In genomic region chr3:61853912-61854311, GRCh38 we compare ENCODE assay signal across 15 cellular contexts.
"Had no signal": no experiment of that assay in that cellular context is flagged by ENCODE, and none has a peak within 500 bp of the region (broad histone marks: within the 10 kb centered on the region; RNA-seq: fewer than 3 reads in every experiment).

No MANE protein-coding gene starts in this region.

- H3K4me3 ChIP-seq: coronary artery, ovary, uterus had no signal

- H3K36me3 ChIP-seq: ovary, uterus had no signal

- DNase-seq: activated CD8-positive, alpha-beta memory T cell treated with anti-CD3 and anti-CD28 coated beads, Interleukin-2, amount 10 ng/mL, durations not matched to agents 7 days and 5 days; activated gamma-delta T cell treated with Interleukin-2 at 50 U/mL for 16 hours; activated naive CD8-positive, alpha-beta T cell treated with anti-CD3 and anti-CD28 coated beads for 36 hours; activated T-cell treated with anti-CD3 and anti-CD28 coated beads, Interleukin-2, amount 50 U/mL, for 4 hours; anterior cingulate cortex; caudate nucleus; effector CD4-positive, alpha-beta T cell; glutamatergic neuron; immature natural killer cell; left cardiac atrium; ovary; stimulated activated CD4-positive, alpha-beta T cell treated with anti-CD3 and anti-CD28 coated beads, Interleukin-4, amount 100 ng/mL, for 24 hours; uterus had no signal

- H3K27me3 ChIP-seq: ovary, uterus had no signal

- ATAC-seq: activated CD8-positive, alpha-beta memory T cell treated with anti-CD3 and anti-CD28 coated beads, Interleukin-2, amount 10 ng/mL, durations not matched to agents 7 days and 5 days; activated T-cell treated with anti-CD3 and anti-CD28 coated beads, Interleukin-2, amount 50 U/mL, for 4 hours; natural killer cell treated with Interleukin-12 subunit alpha and Interleukin-12 subunit beta and Interleukin-15 and Interleukin-18, amount 100 ng/mL, for 72 hours had no signal

- H3K9me3 ChIP-seq: ovary, uterus had no signal

- H3K27ac ChIP-seq: ovary, uterus had no signal
